Comparison of ENCODE assay signal across 8 cellular contexts in the genomic region with DNA sequence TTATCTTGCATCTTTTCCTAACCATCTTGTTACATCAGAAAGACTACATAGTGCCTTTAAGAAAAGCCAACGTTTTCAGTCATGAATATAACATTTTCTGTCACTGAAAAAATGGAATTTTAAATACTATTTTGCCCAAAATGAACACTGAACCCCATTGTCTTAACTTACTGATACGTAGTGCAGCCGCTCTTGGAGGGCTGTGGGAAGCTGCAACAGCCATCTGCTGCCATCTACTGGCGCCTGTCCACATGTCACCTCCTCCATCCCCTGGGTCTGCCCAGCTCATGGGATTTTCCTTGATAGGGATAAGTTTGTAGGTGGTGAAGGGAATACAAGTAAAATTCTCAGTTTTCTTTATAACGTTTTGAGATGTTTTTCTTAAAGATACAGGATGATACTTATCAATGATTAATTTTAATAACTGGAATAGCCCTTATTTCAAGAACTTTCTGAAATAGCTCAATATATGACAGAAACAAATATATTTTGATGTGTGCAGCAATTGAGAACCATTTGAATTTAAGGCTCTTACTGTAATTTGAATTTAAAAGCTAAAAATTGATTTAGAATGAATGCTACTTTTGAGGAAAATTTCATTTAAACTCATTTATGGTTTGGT.
DNase-seq lines count a peak whose midpoint lies in the region; ATAC-seq, FAIRE-seq and TF ChIP-seq lines count a peak whose summit lies in the region.

No MANE protein-coding gene starts in this region.

- TF ChIP-seq RAD21 in A549 (conservative IDR thresholded peaks at IDR 0.05 in 1 of 2, IDR thresholded peaks at IDR 0.05 in 1 of 2): peak; percentile 93 to 95

- FAIRE-seq in A549 (lab: Jason Lieb, UNC): no peak
- FAIRE-seq in TTC549 (lab: Jason Lieb, UNC): peak; percentile 94

- H3K36me3 ChIP-seq in body of pancreas (replicated peaks in 1 of 2; ENCODE audit: insufficient read depth in 1 of 2, low read depth in 2 of 2): no peaks in the 10 kb centered on the region
- no peaks in the 10 kb centered on the region for H3K36me3 ChIP-seq in iPS DF 6.9 (ENCODE audit: control insufficient read depth, insufficient read depth, low read length)

- H3K4me1 ChIP-seq in A549: peaks cover 43% of the 10 kb centered on the region
- peaks cover 31% of the 10 kb centered on the region for H3K4me1 ChIP-seq in body of pancreas
- H3K4me1 ChIP-seq in iPS DF 6.9 (ENCODE audit: control insufficient read depth, insufficient read depth, low read length): no peaks in the 10 kb centered on the region; the same call in 1 of the 2 replicates

- POLR2A ChIA-PET in A549 (lab: Yijun Ruan, JAX): interaction anchor here (1.0 kb wide), 1 partner anchor 545 kb away, joined by 5 read pairs; no protein-coding TSS in a partner anchor

- H3K4me2 ChIP-seq in A549: peak overlapping the region; percentile 61

- H3K27ac ChIP-seq in A549: peak overlapping the region; percentile 35 to 56; a peak in 4 of 6 replicates
- no peak overlapping the region for H3K27ac ChIP-seq in body of pancreas
- H3K27ac ChIP-seq in iPS DF 6.9 (ENCODE audit: low read length): no peak overlapping the region

- peak; percentile 67 to 89 for DNase-seq in A549 (ENCODE audit: low read depth in 1 of 2, low spot score in 1 of 2)
- peak; percentile 84 to 86 for DNase-seq in NCI-H2081 (lab: John Stamatoyannopoulos, UW)
- peak; percentile 82 to 88 (median 82) for DNase-seq in body of pancreas
- peak; percentile 78 for DNase-seq in iPS DF 6.9 (ENCODE audit: low read depth, low spot score)
- peak; percentile 40 to 60 for DNase-seq in stimulated activated CD4-positive, alpha-beta T cell treated with anti-CD3 and anti-CD28 coated beads, Interleukin-15, amount 100 ng/mL, for 1 hour (ENCODE audit: low read depth in 1 of 2, low spot score in 1 of 2)

- CTCF ChIA-PET in A549 (lab: Yijun Ruan, JAX): interaction anchor here (0.6 to 3.0 kb wide), 21 partner anchors 9 to 859 kb away, joined by 3 to 15 read pairs (median 3); partner anchors contain the start of gene ZIC2

- H3K27me3 ChIP-seq in body of pancreas: no peaks in the 10 kb centered on the region
- no peaks in the 10 kb centered on the region for H3K27me3 ChIP-seq in iPS DF 6.9 (ENCODE audit: control insufficient read depth, insufficient read depth, low read length)

- H3K4me3 ChIP-seq in A549 (no peak overlapping the region), body of pancreas (no peak overlapping the region), iPS DF 6.9 (ENCODE audit: low read length) (no peak overlapping the region)

- intact Hi-C loops in body of pancreas (cut with DNase I): loop anchor here (10.0 kb wide), 1 partner anchor 600 kb away; no protein-coding TSS in a partner anchor

- TF ChIP-seq POLR2A in A549 (IDR thresholded peaks at IDR 0.05; ENCODE audit: low read length) (no peak), body of pancreas (IDR thresholded peaks at IDR 0.05) (no peak)

- H3K9me3 ChIP-seq in A549 (no peaks in the 10 kb centered on the region), body of pancreas (no peaks in the 10 kb centered on the region), iPS DF 6.9 (ENCODE audit: control insufficient read depth, insufficient read depth, low read length) (no peaks in the 10 kb centered on the region)

- TF ChIP-seq CTCF in A549 (IDR thresholded peaks at IDR 0.05): peak; percentile 84
- peak; percentile 74 to 88 (median 85) for TF ChIP-seq CTCF in body of pancreas (IDR thresholded peaks at IDR 0.05)

- TF ChIP-seq EP300 in A549 (IDR thresholded peaks at IDR 0.05): no peak

- ATAC-seq in A549 (peak; percentile 97 to 98), GM18511 (IDR thresholded peaks at IDR 0.05; ENCODE audit: unreplicated experiment) (peak; percentile 96), HG03045 (IDR thresholded peaks at IDR 0.05; ENCODE audit: unreplicated experiment) (peak; percentile 86), body of pancreas (peak; percentile 78)

- 5% methylated on average over 5 of the region's 5 CpGs for WGBS in A549 (ENCODE audit: missing lambda C conversion rate)
- WGBS in body of pancreas, 2 donors: 0 to 1% methylated on average over 5 of the region's 5 CpGs
- no CpG with 5 or more reads among the region's 5 CpGs for WGBS in iPS DF 6.9 (ENCODE audit: insufficient coverage, insufficient read length)

TF ChIP-seq in A549, 52 proteins besides CTCF, POLR2A, EP300 and RAD21:
- TF ChIP-seq MAZ (IDR thresholded peaks at IDR 0.05; ENCODE audit: borderline replicate concordance, low read depth, low read length): no peak
- TF ChIP-seq, protein P1, sequence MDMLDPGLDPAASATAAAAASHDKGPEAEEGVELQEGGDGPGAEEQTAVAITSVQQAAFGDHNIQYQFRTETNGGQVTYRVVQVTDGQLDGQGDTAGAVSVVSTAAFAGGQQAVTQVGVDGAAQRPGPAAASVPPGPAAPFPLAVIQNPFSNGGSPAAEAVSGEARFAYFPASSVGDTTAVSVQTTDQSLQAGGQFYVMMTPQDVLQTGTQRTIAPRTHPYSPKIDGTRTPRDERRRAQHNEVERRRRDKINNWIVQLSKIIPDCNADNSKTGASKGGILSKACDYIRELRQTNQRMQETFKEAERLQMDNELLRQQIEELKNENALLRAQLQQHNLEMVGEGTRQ (IDR thresholded peaks at IDR 0.05): no peak
- no peak for TF ChIP-seq ZSCAN20 (CRISPR knock-in tag; IDR thresholded peaks at IDR 0.05)
- peak; percentile 85 for TF ChIP-seq SMC3 (IDR thresholded peaks at IDR 0.05)

Comparison
In these comparisons a context has a peak if more than half of its experiments do, and no peak if none do; other contexts are left out.
1. H3K27ac ChIP-seq: peak in A549 (2 of 2); none in body of pancreas (0 of 4) and iPS DF 6.9 (single experiment).
2. Peak in every context shown above with its lines, with median percentiles within 50 percentile points of each other: ATAC-seq and DNase-seq.